26 cellular contexts compared by ENCODE assay signal in genomic region chr1:165259706-165260105, GRCh38.
"Had no signal": no experiment of that assay in that cellular context is flagged by ENCODE, and none has a peak within 500 bp of the region (broad histone marks: within the 10 kb centered on the region; RNA-seq: fewer than 3 reads in every experiment).

No MANE protein-coding gene starts in this region.

- H3K27me3 ChIP-seq: transverse colon, vagina had no signal

- H3K4me3 Mint-ChIP-seq: activated B cell treated with CpG ODN at 0.5 μM for 24 hours; activated CD4-positive, alpha-beta T cell treated with anti-CD3 and anti-CD28 coated beads for 36 hours; activated T-cell treated with anti-CD3 and anti-CD28 coated beads, Interleukin-2, amount 50 U/mL, for 24 hours; activated T-helper 17 cell treated with anti-CD3 and anti-CD28 coated beads, Interleukin-2, amount 50 U/mL, for 72 hours; brain; neural crest cell; stimulated activated naive B cell treated with anti-CD40 and anti-IgM and Interleukin-4, amounts not matched to agents 10 μg/mL and 1 μg/mL and 100 μg/mL, for 72 hours; T-helper 2 cell treated with Interferon-gamma antibody and Interleukin-4, amounts not matched to agents 5 μg/mL and 100 μg/mL, for 36 hours had no signal

- H3K9me3 Mint-ChIP-seq: activated B cell treated with CpG ODN at 0.5 μM for 24 hours; activated T-cell treated with anti-CD3 and anti-CD28 coated beads, Interleukin-2, amount 50 U/mL, for 24 hours; T-helper 2 cell treated with Interferon-gamma antibody and Interleukin-4, amounts not matched to agents 5 μg/mL and 100 μg/mL, for 36 hours had no signal

- H3K27ac Mint-ChIP-seq: activated B cell treated with CpG ODN at 0.5 μM for 24 hours; activated CD4-positive, alpha-beta T cell treated with anti-CD3 and anti-CD28 coated beads for 36 hours; activated T-cell treated with anti-CD3 and anti-CD28 coated beads, Interleukin-2, amount 50 U/mL, for 24 hours; activated T-helper 17 cell treated with anti-CD3 and anti-CD28 coated beads, Interleukin-2, amount 50 U/mL, for 72 hours; stimulated activated naive B cell treated with anti-CD40 and anti-IgM and Interleukin-4, amounts not matched to agents 10 μg/mL and 1 μg/mL and 100 μg/mL, for 72 hours; T-helper 2 cell treated with Interferon-gamma antibody and Interleukin-4, amounts not matched to agents 5 μg/mL and 100 μg/mL, for 36 hours had no signal

- H3K4me1 ChIP-seq: transverse colon, vagina had no signal

- H3K36me3 ChIP-seq: esophagus squamous epithelium, gastroesophageal sphincter, transverse colon, vagina had no signal

- H3K27ac ChIP-seq: esophagus squamous epithelium, gastroesophageal sphincter, transverse colon, vagina had no signal

- H3K4me3 ChIP-seq: esophagus squamous epithelium, gastroesophageal sphincter, mucosa of descending colon, transverse colon, vagina had no signal

- ATAC-seq: activated CD4-positive, alpha-beta T cell treated with anti-CD3 and anti-CD28 coated beads for 36 hours; activated naive CD4-positive, alpha-beta T cell treated with anti-CD3 and anti-CD28 coated beads, Interleukin-2, amount 50 U/mL, for 72 hours; activated T-helper 17 cell treated with anti-CD3 and anti-CD28 coated beads, Interleukin-2, amount 50 U/mL, for 72 hours; left cardiac atrium; stimulated activated naive B cell treated with anti-CD40 and anti-IgM and Interleukin-4, amounts not matched to agents 10 μg/mL and 1 μg/mL and 100 μg/mL, for 72 hours had no signal

- DNase-seq: activated B cell treated with CpG ODN at 0.5 μM for 24 hours; activated CD4-positive, alpha-beta T cell treated with anti-CD3 and anti-CD28 coated beads for 36 hours; activated CD4-positive, alpha-beta T cell treated with anti-CD3 and anti-CD28 coated beads, Interleukin-2, amount 50 U/mL, for 4 hours; activated CD8-positive, alpha-beta memory T cell treated with anti-CD3 and anti-CD28 coated beads for 24 hours; activated CD8-positive, alpha-beta memory T cell treated with anti-CD3 and anti-CD28 coated beads, Interleukin-2, amount 50 U/mL, for 4 hours; activated T-cell treated with anti-CD3 and anti-CD28 coated beads, Interleukin-2, amount 50 U/mL, for 24 hours; aorta; central memory CD4-positive, alpha-beta T cell; effector memory CD4-positive, alpha-beta T cell; esophagus squamous epithelium; islet precursor cell; left cardiac atrium; mesendoderm; mucosa of descending colon; posterior cingulate gyrus; stimulated activated CD4-positive, alpha-beta T cell treated with anti-CD3 and anti-CD28 coated beads, Interleukin-2, amount 100 ng/mL, for 48 hours; stimulated activated CD8-positive, alpha-beta memory T cell treated with anti-CD3 and anti-CD28 coated beads, Interleukin-4, amount 100 ng/mL, for 48 hours; stimulated activated naive B cell treated with anti-CD40 and anti-IgM and Interleukin-4, amounts not matched to agents 10 μg/mL and 1 μg/mL and 100 μg/mL, for 72 hours; transverse colon had no signal

- H3K36me3 Mint-ChIP-seq: activated naive CD4-positive, alpha-beta T cell treated with anti-CD3 and anti-CD28 coated beads, Interleukin-2, amount 50 U/mL, for 72 hours; brain; stimulated activated naive B cell treated with anti-CD40 and anti-IgM and Interleukin-4, amounts not matched to agents 10 μg/mL and 1 μg/mL and 100 μg/mL, for 72 hours had no signal

- H3K4me1 Mint-ChIP-seq: activated B cell treated with CpG ODN at 0.5 μM for 24 hours; activated CD4-positive, alpha-beta T cell treated with anti-CD3 and anti-CD28 coated beads for 36 hours; activated T-helper 17 cell treated with anti-CD3 and anti-CD28 coated beads, Interleukin-2, amount 50 U/mL, for 72 hours; neural crest cell; stimulated activated naive B cell treated with anti-CD40 and anti-IgM and Interleukin-4, amounts not matched to agents 10 μg/mL and 1 μg/mL and 100 μg/mL, for 72 hours had no signal

- H3K9me3 ChIP-seq: esophagus squamous epithelium, gastroesophageal sphincter, mucosa of descending colon, transverse colon, vagina had no signal
